In genomic region chr4:113823291-113823659, GRCh38 we compare ENCODE assay signal across 11 cellular contexts.
DNase-seq lines count a peak whose midpoint lies in the region; ATAC-seq lines count a peak whose summit lies in the region.
"Had no signal": no experiment of that assay in that cellular context is flagged by ENCODE, and none has a peak within 500 bp of the region (broad histone marks: within the 10 kb centered on the region; RNA-seq: fewer than 3 reads in every experiment).

No MANE protein-coding gene starts in this region.

- peak overlapping the region; percentile 10 for H3K4me3 Mint-ChIP-seq in activated T-helper 17 cell treated with anti-CD3 and anti-CD28 coated beads, Interleukin-2, amount 50 U/mL, for 72 hours
- H3K4me3 Mint-ChIP-seq: WTC11 had no signal

- peaks cover 5% of the 10 kb centered on the region for H3K9me3 Mint-ChIP-seq in activated T-helper 17 cell treated with anti-CD3 and anti-CD28 coated beads, Interleukin-2, amount 50 U/mL, for 72 hours
- H3K9me3 Mint-ChIP-seq: WTC11 had no signal

- peaks cover 26% of the 10 kb centered on the region for H3K4me1 Mint-ChIP-seq in activated T-helper 17 cell treated with anti-CD3 and anti-CD28 coated beads, Interleukin-2, amount 50 U/mL, for 72 hours

- ATAC-seq in GM19452 (IDR thresholded peaks at IDR 0.05; ENCODE audit: unreplicated experiment) (peak; percentile 65), HG03108 (IDR thresholded peaks at IDR 0.05; ENCODE audit: unreplicated experiment) (peak; percentile 70)
- peak; percentile 50 for ATAC-seq in activated T-helper 17 cell treated with anti-CD3 and anti-CD28 coated beads, Interleukin-2, amount 50 U/mL, for 72 hours (replicated peaks)
- ATAC-seq: K562, WTC11 had no signal

- DNase-seq in ELR (ENCODE audit: low read depth) (peak; percentile 8), cerebellar cortex (ENCODE audit: low spot score) (no peak), anterior cingulate cortex (lab: John Stamatoyannopoulos, UW) (no peak), DMS53 treated with DMSO at 0.1 percent for 48 hours (lab: John Stamatoyannopoulos, UW; ENCODE audit: unreplicated experiment) (no peak)
- DNase-seq in activated naive CD4-positive, alpha-beta T cell treated with Interleukin-2 at 50 U/mL for 16 hours = no peak
- DNase-seq: effector CD4-positive, alpha-beta T cell had no signal

- H3K27ac Mint-ChIP-seq in activated T-helper 17 cell treated with anti-CD3 and anti-CD28 coated beads, Interleukin-2, amount 50 U/mL, for 72 hours = no peak overlapping the region
- H3K27ac Mint-ChIP-seq: WTC11 had no signal

- no peaks in the 10 kb centered on the region for H3K27me3 Mint-ChIP-seq in activated T-helper 17 cell treated with anti-CD3 and anti-CD28 coated beads, Interleukin-2, amount 50 U/mL, for 72 hours

- no peaks in the 10 kb centered on the region for H3K36me3 Mint-ChIP-seq in activated T-helper 17 cell treated with anti-CD3 and anti-CD28 coated beads, Interleukin-2, amount 50 U/mL, for 72 hours (ENCODE audit: low read depth)
- H3K36me3 Mint-ChIP-seq: WTC11 had no signal
